Comparison of ENCODE assay signal across 1 cellular context in the genomic region with DNA sequence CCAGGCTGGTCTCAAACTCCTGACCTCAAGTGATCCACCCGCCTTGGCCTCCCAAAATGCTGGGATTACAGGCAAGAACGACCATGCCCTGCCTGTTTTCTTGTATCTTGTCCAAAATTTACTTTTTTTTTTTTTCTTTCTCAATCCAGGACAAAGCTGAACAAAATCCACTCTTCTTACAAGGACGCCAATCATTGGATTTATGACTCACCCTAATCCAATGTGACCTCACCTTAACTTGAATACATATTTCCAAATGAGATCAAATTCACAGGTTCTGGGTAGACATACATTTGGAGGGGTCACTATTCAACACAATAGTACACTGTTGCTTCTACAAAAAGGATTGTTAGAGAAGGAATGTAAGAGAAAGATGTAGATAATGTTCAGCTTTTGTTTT.
TF ChIP-seq lines count a peak whose summit lies in the region.

No MANE protein-coding gene starts in this region.

TF ChIP-seq in HepG2, 621 proteins besides CTCF, POLR2A, EP300 and RAD21 (continued from another document):
- TF ChIP-seq, protein P1, sequence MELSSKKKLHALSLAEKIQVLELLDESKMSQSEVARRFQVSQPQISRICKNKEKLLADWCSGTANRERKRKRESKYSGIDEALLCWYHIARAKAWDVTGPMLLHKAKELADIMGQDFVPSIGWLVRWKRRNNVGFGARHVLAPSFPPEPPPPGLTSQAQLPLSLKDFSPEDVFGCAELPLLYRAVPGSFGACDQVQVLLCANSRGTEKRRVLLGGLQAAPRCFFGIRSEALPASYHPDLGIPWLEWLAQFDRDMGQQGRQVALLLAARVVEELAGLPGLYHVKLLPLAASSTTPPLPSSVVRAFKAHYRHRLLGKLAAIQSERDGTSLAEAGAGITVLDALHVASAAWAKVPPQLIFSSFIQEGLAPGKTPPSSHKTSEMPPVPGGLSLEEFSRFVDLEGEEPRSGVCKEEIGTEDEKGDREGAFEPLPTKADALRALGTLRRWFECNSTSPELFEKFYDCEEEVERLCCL (CRISPR knock-in tag; IDR thresholded peaks at IDR 0.05; ENCODE audit: borderline replicate concordance): no peak
- TF ChIP-seq, protein P2, sequence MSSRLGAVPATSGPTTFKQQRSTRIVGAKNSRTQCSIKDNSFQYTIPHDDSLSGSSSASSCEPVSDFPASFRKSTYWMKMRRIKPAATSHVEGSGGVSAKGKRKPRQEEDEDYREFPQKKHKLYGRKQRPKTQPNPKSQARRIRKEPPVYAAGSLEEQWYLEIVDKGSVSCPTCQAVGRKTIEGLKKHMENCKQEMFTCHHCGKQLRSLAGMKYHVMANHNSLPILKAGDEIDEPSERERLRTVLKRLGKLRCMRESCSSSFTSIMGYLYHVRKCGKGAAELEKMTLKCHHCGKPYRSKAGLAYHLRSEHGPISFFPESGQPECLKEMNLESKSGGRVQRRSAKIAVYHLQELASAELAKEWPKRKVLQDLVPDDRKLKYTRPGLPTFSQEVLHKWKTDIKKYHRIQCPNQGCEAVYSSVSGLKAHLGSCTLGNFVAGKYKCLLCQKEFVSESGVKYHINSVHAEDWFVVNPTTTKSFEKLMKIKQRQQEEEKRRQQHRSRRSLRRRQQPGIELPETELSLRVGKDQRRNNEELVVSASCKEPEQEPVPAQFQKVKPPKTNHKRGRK (CRISPR knock-in tag; IDR thresholded peaks at IDR 0.05): no peak
- TF ChIP-seq SOX5 (CRISPR knock-in tag; IDR thresholded peaks at IDR 0.05; ENCODE audit: borderline replicate concordance): peak; percentile 12; the same call in 1 of the 2 replicates
- TF ChIP-seq, protein P3, sequence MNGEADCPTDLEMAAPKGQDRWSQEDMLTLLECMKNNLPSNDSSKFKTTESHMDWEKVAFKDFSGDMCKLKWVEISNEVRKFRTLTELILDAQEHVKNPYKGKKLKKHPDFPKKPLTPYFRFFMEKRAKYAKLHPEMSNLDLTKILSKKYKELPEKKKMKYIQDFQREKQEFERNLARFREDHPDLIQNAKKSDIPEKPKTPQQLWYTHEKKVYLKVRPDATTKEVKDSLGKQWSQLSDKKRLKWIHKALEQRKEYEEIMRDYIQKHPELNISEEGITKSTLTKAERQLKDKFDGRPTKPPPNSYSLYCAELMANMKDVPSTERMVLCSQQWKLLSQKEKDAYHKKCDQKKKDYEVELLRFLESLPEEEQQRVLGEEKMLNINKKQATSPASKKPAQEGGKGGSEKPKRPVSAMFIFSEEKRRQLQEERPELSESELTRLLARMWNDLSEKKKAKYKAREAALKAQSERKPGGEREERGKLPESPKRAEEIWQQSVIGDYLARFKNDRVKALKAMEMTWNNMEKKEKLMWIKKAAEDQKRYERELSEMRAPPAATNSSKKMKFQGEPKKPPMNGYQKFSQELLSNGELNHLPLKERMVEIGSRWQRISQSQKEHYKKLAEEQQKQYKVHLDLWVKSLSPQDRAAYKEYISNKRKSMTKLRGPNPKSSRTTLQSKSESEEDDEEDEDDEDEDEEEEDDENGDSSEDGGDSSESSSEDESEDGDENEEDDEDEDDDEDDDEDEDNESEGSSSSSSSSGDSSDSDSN (CRISPR knock-in tag; IDR thresholded peaks at IDR 0.05): no peak
- TF ChIP-seq ISL2 (CRISPR knock-in tag; IDR thresholded peaks at IDR 0.05): no peak
- no peak for TF ChIP-seq SOX13 (IDR thresholded peaks at IDR 0.05)
- TF ChIP-seq SOX13 (CRISPR knock-in tag; conservative IDR thresholded peaks at IDR 0.05 in 1 of 2, IDR thresholded peaks at IDR 0.05 in 1 of 2): peak in 1 of 2 experiments; percentile 38; a peak in 1 of 4 replicates
